Comparison of ENCODE assay signal across 12 cellular contexts in the genomic region with DNA sequence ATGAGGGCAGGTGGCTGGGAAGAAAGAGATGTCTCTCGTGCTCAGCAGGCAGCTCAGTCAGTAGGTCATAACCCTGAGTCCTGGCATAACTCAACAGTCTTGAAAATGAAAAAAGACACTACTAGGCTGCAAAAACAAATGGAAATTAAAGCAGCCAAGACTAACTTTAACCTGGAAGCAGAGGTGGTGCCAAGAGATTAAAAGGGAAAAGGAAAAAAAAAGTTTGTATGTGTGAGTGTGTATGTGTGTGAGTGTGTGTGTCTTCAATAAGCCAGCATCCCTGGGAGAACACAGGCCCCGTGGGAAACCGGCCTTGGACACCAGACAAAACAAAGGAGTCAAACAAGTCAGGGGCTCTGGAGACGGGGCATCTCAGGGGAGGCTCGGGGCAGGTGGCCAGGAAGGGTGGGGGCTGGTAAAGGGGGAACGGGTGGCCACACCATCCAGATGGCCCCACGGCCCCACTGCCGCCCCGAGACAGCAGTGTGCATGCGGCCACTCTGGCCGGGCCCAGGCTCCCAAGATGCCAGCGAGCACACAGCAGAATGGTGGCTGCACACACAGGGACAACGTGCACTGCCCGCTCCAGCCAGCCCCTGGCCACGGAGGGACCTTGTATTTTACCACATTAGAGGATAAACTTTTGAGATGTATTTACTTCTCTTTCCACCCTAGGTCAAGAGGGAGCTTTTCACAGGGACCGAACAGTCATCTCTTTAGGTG. TPM values are rescaled to one million over a fixed set of nuclear protein-coding genes. Genes with fewer than 3 reads are reported as not detected.
DNase-seq lines count a peak whose midpoint lies in the region; ATAC-seq and TF ChIP-seq lines count a peak whose summit lies in the region.
"Had no signal": no experiment of that assay in that cellular context is flagged by ENCODE, and none has a peak within 500 bp of the region (broad histone marks: within the 10 kb centered on the region; RNA-seq: fewer than 3 reads in every experiment).

No MANE protein-coding gene starts in this region.

- H3K36me3 ChIP-seq in muscle layer of colon (ENCODE audit: insufficient read depth, low read length), result no peaks in the 10 kb centered on the region
- no peaks in the 10 kb centered on the region for H3K36me3 ChIP-seq in transverse colon
- no peaks in the 10 kb centered on the region for H3K36me3 ChIP-seq in effector memory CD4-positive, alpha-beta T cell (ENCODE audit: control insufficient read depth, insufficient read depth, low read length)

- intact Hi-C loops in transverse colon (cut with DNase I; ENCODE audit: low total_unique reads), result loop anchor here (10.0 kb wide), 1 partner anchor 78 kb away; the partner anchor contains the start of gene TUBGCP5
- intact Hi-C loops in activated naive CD4-positive, alpha-beta T cell treated with anti-CD3 and anti-CD28 coated beads for 36 hours (cut with micrococcal nuclease), result no loop called here

- TF ChIP-seq POLR2A in transverse colon (IDR thresholded peaks at IDR 0.05), result no peak

- CTCF ChIA-PET in activated naive CD4-positive, alpha-beta T cell treated with anti-CD3 and anti-CD28 coated beads for 36 hours (lab: Charles Lee), result no interaction called here

- in situ Hi-C loops in transverse colon (cut with MboI; ENCODE audit: low pct_ligation_motif_present in 1 of 4, low pct_unique_long_range_greater_than_20kb in 1 of 4, low sequenced_read_pairs in 3 of 4), result no loop called here

- H3K9ac ChIP-seq in muscle layer of colon (ENCODE audit: low read length), result no peak overlapping the region

- H3K4me3 Mint-ChIP-seq in activated naive CD4-positive, alpha-beta T cell treated with anti-CD3 and anti-CD28 coated beads for 36 hours, result no peak overlapping the region

- no peaks in the 10 kb centered on the region for H3K27me3 Mint-ChIP-seq in activated naive CD4-positive, alpha-beta T cell treated with anti-CD3 and anti-CD28 coated beads for 36 hours (ENCODE audit: low read depth)

- H3K27ac Mint-ChIP-seq in activated naive CD4-positive, alpha-beta T cell treated with anti-CD3 and anti-CD28 coated beads for 36 hours, result no peak overlapping the region

- H3K27me3 ChIP-seq in muscle layer of colon (ENCODE audit: control insufficient read depth in 1 of 2, insufficient read depth in 2 of 2, low read length in 2 of 2) (no peaks in the 10 kb centered on the region), transverse colon (no peaks in the 10 kb centered on the region)
- no peaks in the 10 kb centered on the region for H3K27me3 ChIP-seq in effector memory CD4-positive, alpha-beta T cell (replicated peaks; ENCODE audit: control insufficient read depth, insufficient read depth, low read length, poor library complexity, severe bottlenecking)

- no peaks in the 10 kb centered on the region for H3K4me1 Mint-ChIP-seq in activated naive CD4-positive, alpha-beta T cell treated with anti-CD3 and anti-CD28 coated beads for 36 hours (ENCODE audit: low read depth)

- no peak overlapping the region for H3K4me3 ChIP-seq in fibroblast of the aortic adventitia (ENCODE audit: low read depth, low read length)
- no peak overlapping the region for H3K4me3 ChIP-seq in muscle layer of colon (ENCODE audit: low read depth in 1 of 2, low read length in 2 of 2)
- no peak overlapping the region for H3K4me3 ChIP-seq in transverse colon
- H3K4me3 ChIP-seq in effector memory CD4-positive, alpha-beta T cell (ENCODE audit: insufficient read depth, low read depth, low read length, poor library complexity, severe bottlenecking), result no peak overlapping the region

- DNase-seq in fibroblast of the aortic adventitia (ENCODE audit: low read depth), result peak; percentile 55
- DNase-seq in transverse colon, result no peak
- no peak for DNase-seq in activated naive CD4-positive, alpha-beta T cell treated with anti-CD3 and anti-CD28 coated beads for 36 hours
- no peak for DNase-seq in effector memory CD4-positive, alpha-beta T cell
- DNase-seq in DMS79 (lab: John Stamatoyannopoulos, UW), result no peak
- DNase-seq: COR-L47, KBM-7, NCI-H1930, SW 1271 had no signal

- no peaks in the 10 kb centered on the region for H3K9me3 ChIP-seq in muscle layer of colon (ENCODE audit: low read length)
- H3K9me3 ChIP-seq in transverse colon, result no peaks in the 10 kb centered on the region
- H3K9me3 ChIP-seq in effector memory CD4-positive, alpha-beta T cell (ENCODE audit: control insufficient read depth, low read length), result no peaks in the 10 kb centered on the region

- ATAC-seq in HG02852 (IDR thresholded peaks at IDR 0.05; ENCODE audit: unreplicated experiment), result no peak

- H3K36me3 Mint-ChIP-seq in activated naive CD4-positive, alpha-beta T cell treated with anti-CD3 and anti-CD28 coated beads for 36 hours (ENCODE audit: low read depth), result no peaks in the 10 kb centered on the region

- TF ChIP-seq EP300 in transverse colon (IDR thresholded peaks at IDR 0.05; ENCODE audit: low read depth), result no peak

- H3K27ac ChIP-seq in angular gyrus (ENCODE audit: low read depth, low read length), result peak overlapping the region; percentile 3
- peak overlapping the region; percentile 25 for H3K27ac ChIP-seq in muscle layer of colon (ENCODE audit: low read depth, low read length)
- H3K27ac ChIP-seq in transverse colon, result peak overlapping the region; percentile 6 to 55 (median 20)
- no peak overlapping the region for H3K27ac ChIP-seq in effector memory CD4-positive, alpha-beta T cell (ENCODE audit: insufficient read depth, low read length, poor library complexity, severe bottlenecking)

- H3K4me1 ChIP-seq in muscle layer of colon (ENCODE audit: insufficient read depth, low read length), result peaks cover 34% of the 10 kb centered on the region
- peaks cover 14 to 51% (median 17%) of the 10 kb centered on the region in 4 donors for H3K4me1 ChIP-seq in transverse colon
- no peaks in the 10 kb centered on the region for H3K4me1 ChIP-seq in effector memory CD4-positive, alpha-beta T cell (ENCODE audit: control insufficient read depth, insufficient read depth, low read length, poor library complexity, severe bottlenecking)

- no peaks in the 10 kb centered on the region for H3K9me3 Mint-ChIP-seq in activated naive CD4-positive, alpha-beta T cell treated with anti-CD3 and anti-CD28 coated beads for 36 hours

- 40 to 72% methylated on average over 1 to 16 of the region's 16 CpGs for WGBS in transverse colon (ENCODE audit: low coverage in 1 of 2), 2 donors

- TF ChIP-seq CTCF in fibroblast of the aortic adventitia (IDR thresholded peaks at IDR 0.05; ENCODE audit: insufficient read depth, low read length) (no peak), transverse colon (IDR thresholded peaks at IDR 0.05) (no peak)

RNA-seq across cellular contexts. Expression of gene CYFIP1, which starts 23.8 kb away (rescaled TPM):
- total RNA-seq in fibroblast of the aortic adventitia (ENCODE audit: low replicate concordance) (87.2 and 95.8 TPM in 2 replicates), transverse colon (100 to 1,000 TPM in 3 of 4 donors, 10 to 100 TPM in 1; 63.7 to 201 (median 171) TPM)
- 10 to 100 TPM; 34.0 to 35.1 TPM for total RNA-seq in activated naive CD4-positive, alpha-beta T cell treated with anti-CD3 and anti-CD28 coated beads for 36 hours
